ENCODE assay signal across 33 cellular contexts in genomic region chr15:24039683-24040082, GRCh38.
DNase-seq lines count a peak whose midpoint lies in the region; ATAC-seq and TF ChIP-seq lines count a peak whose summit lies in the region.
"Had no signal": no experiment of that assay in that cellular context is flagged by ENCODE, and none has a peak within 500 bp of the region (broad histone marks: within the 10 kb centered on the region; RNA-seq: fewer than 3 reads in every experiment).

No MANE protein-coding gene starts in this region.

- no peaks in the 10 kb centered on the region for H3K36me3 Mint-ChIP-seq in neural progenitor cell
- H3K36me3 Mint-ChIP-seq: activated CD4-positive, alpha-beta memory T cell treated with anti-CD3 and anti-CD28 coated beads for 36 hours had no signal

- no peaks in the 10 kb centered on the region for H4K20me1 ChIP-seq in neural progenitor cell (ENCODE audit: low read depth)

- peaks cover 6% of the 10 kb centered on the region for H3K4me1 Mint-ChIP-seq in neural progenitor cell
- H3K4me1 Mint-ChIP-seq: activated naive CD4-positive, alpha-beta T cell treated with anti-CD3 and anti-CD28 coated beads, Interleukin-2, amount 50 U/mL, for 24 hours; activated T-helper 17 cell treated with anti-CD3 and anti-CD28 coated beads, Interleukin-2, amount 50 U/mL, for 72 hours; central memory CD8-positive, alpha-beta T cell had no signal

- H3K4me2 ChIP-seq in neural progenitor cell = no peak overlapping the region

- peak; percentile 8 for DNase-seq in H7
- peak; percentile 5 for DNase-seq in NB4 (ENCODE audit: low read depth)
- DNase-seq in body of pancreas = no peak
- DNase-seq in neural progenitor cell (ENCODE audit: low spot score) = no peak
- no peak for DNase-seq in germinal center (ENCODE audit: low spot score)
- DNase-seq: activated CD4-positive, alpha-beta memory T cell treated with anti-CD3 and anti-CD28 coated beads for 36 hours; activated CD8-positive, alpha-beta memory T cell treated with anti-CD3 and anti-CD28 coated beads, Interleukin-2, amount 50 U/mL, for 48 hours; anterior cingulate cortex; C1 segment of cervical spinal cord; dermis blood vessel endothelial cell; GDM1; GM23248; heart left ventricle; Kasumi-1; left ventricle myocardium inferior; midbrain; NCI-H1092 treated with DMSO at 0.1 percent for 48 hours; NCI-H2081; NCI-H446; ovary; PC-3; SIG-M5; stimulated activated CD4-positive, alpha-beta T cell treated with anti-CD3 and anti-CD28 coated beads, Interleukin-12 subunit alpha, Interleukin-12 subunit beta, amount 100 ng/mL, for 4 hours; stimulated activated CD4-positive, alpha-beta T cell treated with anti-CD3 and anti-CD28 coated beads, Interleukin-4, amount 100 ng/mL, for 4 hours; stimulated activated naive CD4-positive, alpha-beta T cell; uterus had no signal

- H3K27me3 ChIP-seq in H7 (ENCODE audit: control insufficient read depth, insufficient read depth, low read length) (no peaks in the 10 kb centered on the region), body of pancreas (no peaks in the 10 kb centered on the region), neural progenitor cell (no peaks in the 10 kb centered on the region)
- H3K27me3 ChIP-seq: heart left ventricle, ovary, right atrium auricular region, uterus had no signal

- TF ChIP-seq POLR2A in NB4 (IDR thresholded peaks at IDR 0.05; ENCODE audit: extremely low read depth, insufficient read length) (no peak), body of pancreas (IDR thresholded peaks at IDR 0.05) (no peak)

- H3K27ac ChIP-seq in body of pancreas (no peak overlapping the region), neural progenitor cell (no peak overlapping the region)
- H3K27ac ChIP-seq: GM23248, heart left ventricle, left ventricle myocardium inferior, ovary, right atrium auricular region, uterus had no signal

- H3K79me2 ChIP-seq in neural progenitor cell (ENCODE audit: low read depth) = no peaks in the 10 kb centered on the region

- H3K36me3 ChIP-seq in H7 (replicated peaks; ENCODE audit: control insufficient read depth, insufficient read depth, low read length) = no peaks in the 10 kb centered on the region
- H3K36me3 ChIP-seq in body of pancreas (replicated peaks in 1 of 2; ENCODE audit: insufficient read depth in 1 of 2, low read depth in 2 of 2) = no peaks in the 10 kb centered on the region
- no peaks in the 10 kb centered on the region for H3K36me3 ChIP-seq in neural progenitor cell
- H3K36me3 ChIP-seq: heart left ventricle, left ventricle myocardium inferior, ovary, right atrium auricular region, uterus had no signal

- no peak for ATAC-seq in body of pancreas
- no peak for ATAC-seq in GM19397 (IDR thresholded peaks at IDR 0.05; ENCODE audit: unreplicated experiment)
- ATAC-seq in GM21381 (IDR thresholded peaks at IDR 0.05; ENCODE audit: unreplicated experiment) = no peak
- ATAC-seq: activated T-helper 17 cell treated with anti-CD3 and anti-CD28 coated beads, Interleukin-2, amount 50 U/mL, for 72 hours; heart left ventricle; natural killer cell treated with Interleukin-12 subunit alpha and Interleukin-12 subunit beta and Interleukin-15 and Interleukin-18, amount 100 ng/mL, for 72 hours; PC-3 had no signal

- peaks cover 26% of the 10 kb centered on the region for H3K9me3 Mint-ChIP-seq in neural progenitor cell

- intact Hi-C loops in body of pancreas (cut with DNase I) = no loop called here

- no peak overlapping the region for H3K4me3 ChIP-seq in H7 (ENCODE audit: insufficient read depth, low read depth, low read length)
- H3K4me3 ChIP-seq in NB4 (ENCODE audit: low read depth, low read length) = no peak overlapping the region
- H3K4me3 ChIP-seq in body of pancreas = no peak overlapping the region
- H3K4me3 ChIP-seq in neural progenitor cell = no peak overlapping the region
- H3K4me3 ChIP-seq: GM23248, heart left ventricle, left ventricle myocardium inferior, ovary, right atrium auricular region, uterus had no signal

- no peak overlapping the region for H3K9ac ChIP-seq in neural progenitor cell
- H3K9ac ChIP-seq: GM23248 had no signal

- H3K27ac Mint-ChIP-seq in neural progenitor cell = no peak overlapping the region
- H3K27ac Mint-ChIP-seq: activated CD4-positive, alpha-beta memory T cell treated with anti-CD3 and anti-CD28 coated beads for 36 hours; activated naive CD4-positive, alpha-beta T cell treated with anti-CD3 and anti-CD28 coated beads, Interleukin-2, amount 50 U/mL, for 24 hours; activated T-helper 17 cell treated with anti-CD3 and anti-CD28 coated beads, Interleukin-2, amount 50 U/mL, for 72 hours; natural killer cell treated with Interleukin-12 subunit alpha and Interleukin-12 subunit beta and Interleukin-15 and Interleukin-18, amount 100 ng/mL, for 72 hours had no signal

- no peaks in the 10 kb centered on the region for H3K4me1 ChIP-seq in body of pancreas
- H3K4me1 ChIP-seq in neural progenitor cell = no peaks in the 10 kb centered on the region
- H3K4me1 ChIP-seq: heart left ventricle, left ventricle myocardium inferior, right atrium auricular region, uterus had no signal

- no peaks in the 10 kb centered on the region for H3K9me3 ChIP-seq in body of pancreas
- peaks cover 6% of the 10 kb centered on the region for H3K9me3 ChIP-seq in neural progenitor cell (ENCODE audit: low read depth)
- H3K9me3 ChIP-seq: ovary, uterus had no signal

- H3K4me3 Mint-ChIP-seq in neural progenitor cell = no peak overlapping the region
- H3K4me3 Mint-ChIP-seq: activated CD4-positive, alpha-beta memory T cell treated with anti-CD3 and anti-CD28 coated beads for 36 hours; activated naive CD4-positive, alpha-beta T cell treated with anti-CD3 and anti-CD28 coated beads, Interleukin-2, amount 50 U/mL, for 24 hours; activated T-helper 17 cell treated with anti-CD3 and anti-CD28 coated beads, Interleukin-2, amount 50 U/mL, for 72 hours; central memory CD8-positive, alpha-beta T cell; natural killer cell treated with Interleukin-12 subunit alpha and Interleukin-12 subunit beta and Interleukin-15 and Interleukin-18, amount 100 ng/mL, for 72 hours had no signal

- no peak overlapping the region for H2AFZ ChIP-seq in neural progenitor cell (replicated peaks)
- H2AFZ ChIP-seq: GM23248 had no signal

- no peak for TF ChIP-seq CTCF in NB4 (IDR thresholded peaks at IDR 0.05; ENCODE audit: low read depth, low read length)
- TF ChIP-seq CTCF in body of pancreas (IDR thresholded peaks at IDR 0.05) = peak in 4 of 7 experiments; percentile 12 to 45 (median 20)
- TF ChIP-seq CTCF in neural progenitor cell (IDR thresholded peaks at IDR 0.05) = peak; percentile 8

- H3F3A ChIP-seq in neural progenitor cell (ENCODE audit: low read depth) = no peaks in the 10 kb centered on the region

- 13 to 26% methylated on average over 1 of the region's 1 CpG for WGBS in body of pancreas, 2 donors

- H3K27me3 Mint-ChIP-seq in neural progenitor cell (ENCODE audit: insufficient read depth, low read depth) = no peaks in the 10 kb centered on the region
- H3K27me3 Mint-ChIP-seq: activated CD4-positive, alpha-beta memory T cell treated with anti-CD3 and anti-CD28 coated beads for 36 hours; activated T-helper 17 cell treated with anti-CD3 and anti-CD28 coated beads, Interleukin-2, amount 50 U/mL, for 72 hours; central memory CD8-positive, alpha-beta T cell; natural killer cell treated with Interleukin-12 subunit alpha and Interleukin-12 subunit beta and Interleukin-15 and Interleukin-18, amount 100 ng/mL, for 72 hours had no signal

Comparison
In these comparisons a context has a peak if more than half of its experiments do, and no peak if none do; other contexts are left out.
1. DNase-seq: peak in H7 (single experiment) and NB4 (single experiment); none in body of pancreas (0 of 4), neural progenitor cell (single experiment) and germinal center (single experiment).